15 cellular contexts compared by ENCODE assay signal in the genomic region with DNA sequence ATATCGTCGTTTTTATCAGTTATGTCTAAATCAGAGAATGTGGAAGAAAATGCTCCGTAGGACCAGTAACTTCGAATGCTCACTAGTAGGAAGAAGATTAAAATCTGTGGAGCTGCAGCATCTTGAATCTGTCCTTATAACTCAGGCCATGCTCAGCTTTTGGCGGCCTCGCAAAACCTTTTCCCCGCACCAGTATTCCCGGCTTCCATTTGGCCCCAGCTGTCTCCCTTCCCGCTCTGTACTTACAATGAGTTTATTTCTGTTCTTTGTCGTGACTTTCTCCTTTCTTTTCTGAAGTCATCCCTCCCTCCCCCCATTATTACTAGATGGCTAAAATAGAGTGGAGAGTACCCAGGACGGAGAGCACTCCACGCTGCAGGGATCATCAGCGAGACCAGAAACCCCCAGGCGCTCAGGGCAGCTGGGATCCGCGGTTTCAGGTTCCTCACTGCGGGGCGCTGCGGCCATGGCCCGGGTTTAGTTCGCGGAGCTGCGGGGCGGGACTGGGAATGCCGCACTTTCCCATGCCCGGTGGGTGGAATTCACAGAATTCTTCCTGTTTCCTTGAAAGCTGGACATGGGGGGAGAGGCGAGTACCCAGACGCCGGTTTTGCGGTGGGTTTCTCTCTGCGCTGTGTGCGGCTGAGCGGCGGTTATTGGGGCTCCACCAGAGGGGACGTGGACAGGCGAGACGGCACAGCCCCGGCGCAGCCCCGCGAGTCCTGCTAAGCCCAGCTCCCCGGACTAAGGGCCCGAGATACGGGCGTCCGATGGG.
A peak's percentile ranks its signal among the peaks of the same experiment; 100 is the strongest.
DNase-seq lines count a peak whose midpoint lies in the region; ATAC-seq, FAIRE-seq and TF ChIP-seq lines count a peak whose summit lies in the region.
"Had no signal": no experiment of that assay in that cellular context is flagged by ENCODE, and none has a peak within 500 bp of the region (broad histone marks: within the 10 kb centered on the region; RNA-seq: fewer than 3 reads in every experiment).

No MANE protein-coding gene starts in this region.

- TF ChIP-seq CTCF in H9 (conservative IDR thresholded peaks at IDR 0.05) (no peak), endodermal cell (conservative IDR thresholded peaks at IDR 0.05) (no peak), kidney (IDR thresholded peaks at IDR 0.05; ENCODE audit: borderline replicate concordance, extremely low read depth, insufficient read depth) (no peak), prostate gland (IDR thresholded peaks at IDR 0.05) (no peak), Caco-2 (IDR thresholded peaks at IDR 0.05; ENCODE audit: insufficient read depth in 1 of 2, low read depth in 1 of 2, low read length in 1 of 2, severe bottlenecking in 1 of 2, unreplicated experiment in 1 of 2) (no peak)

- H4K20me1 ChIP-seq in H9 (ENCODE audit: control insufficient read depth, insufficient read depth, insufficient read length): no peaks in the 10 kb centered on the region

- no peak overlapping the region for H2BK120ac ChIP-seq in H9 (ENCODE audit: low read depth, low read length, poor library complexity, severe bottlenecking)

- H3K79me1 ChIP-seq in H9 (ENCODE audit: insufficient read depth, low read depth, low read length, poor library complexity, severe bottlenecking): no peaks in the 10 kb centered on the region

- H3K4me3 Mint-ChIP-seq in H9: peak overlapping the region; percentile 78 to 83
- H3K4me3 Mint-ChIP-seq in endodermal cell: peak overlapping the region; percentile 71
- no peak overlapping the region for H3K4me3 Mint-ChIP-seq in Caco-2 (ENCODE audit: unreplicated experiment)
- H3K4me3 Mint-ChIP-seq: activated B cell treated with CpG ODN at 0.5 μM for 24 hours, naive B cell had no signal

- no peak overlapping the region for H3T11ph ChIP-seq in H9 (ENCODE audit: low read length)

- no peak overlapping the region for H4K5ac ChIP-seq in H9 (ENCODE audit: insufficient read length, low read depth, low read length)

- no peak overlapping the region for H4K8ac ChIP-seq in H9 (replicated peaks; ENCODE audit: insufficient read length, low read depth, low read length)

- H3K27me3 Mint-ChIP-seq in H9 (ENCODE audit: low read depth) (peaks cover 18% of the 10 kb centered on the region), endodermal cell (ENCODE audit: insufficient read depth) (peaks cover 6% of the 10 kb centered on the region), Caco-2 (ENCODE audit: insufficient read depth, unreplicated experiment) (no peaks in the 10 kb centered on the region)
- H3K27me3 Mint-ChIP-seq: activated B cell treated with CpG ODN at 0.5 μM for 24 hours, naive B cell had no signal

- ATAC-seq in GM21529 (IDR thresholded peaks at IDR 0.05; ENCODE audit: unreplicated experiment) (no peak), GM21447 (IDR thresholded peaks at IDR 0.05; ENCODE audit: unreplicated experiment) (no peak)

- H3K36me3 Mint-ChIP-seq in H9 (ENCODE audit: insufficient read depth in 1 of 3, low read depth in 3 of 3): peaks cover 9 to 30% (median 16%) of the 10 kb centered on the region in 3 experiments
- peaks cover 2% of the 10 kb centered on the region for H3K36me3 Mint-ChIP-seq in endodermal cell (ENCODE audit: low read depth)
- H3K36me3 Mint-ChIP-seq in Caco-2 (ENCODE audit: insufficient read depth, unreplicated experiment): no peaks in the 10 kb centered on the region

- BruUV-seq in Caco-2 (replicated peaks; lab: Mats Ljungman, UMichigan): no TSS peak

- peaks cover 5 to 6% of the 10 kb centered on the region in 2 experiments for H3K4me1 Mint-ChIP-seq in H9
- H3K4me1 Mint-ChIP-seq in endodermal cell: peaks cover 9% of the 10 kb centered on the region
- no peaks in the 10 kb centered on the region for H3K4me1 Mint-ChIP-seq in Caco-2 (ENCODE audit: low read depth, unreplicated experiment)
- H3K4me1 Mint-ChIP-seq: activated B cell treated with CpG ODN at 0.5 μM for 24 hours, naive B cell had no signal

- CTCF ChIA-PET in Caco-2 (lab: Charles Lee): no interaction called here

- POLR2A ChIA-PET in Caco-2 (lab: Charles Lee): no interaction called here

- peak overlapping the region; percentile 93 for H2BK20ac ChIP-seq in H9 (ENCODE audit: low read depth, low read length, poor library complexity, severe bottlenecking)

- peak overlapping the region; percentile 49 for H3K4me2 ChIP-seq in H9 (ENCODE audit: insufficient read depth, insufficient read length, low read length)

- DNase-seq in H9: peak; percentile 65
- peak; percentile 89 for DNase-seq in endodermal cell
- peak; percentile 68 for DNase-seq in kidney
- DNase-seq in prostate gland (ENCODE audit: low spot score): no peak
- DNase-seq in H54 (ENCODE audit: insufficient read length, low spot score): no peak
- no peak for DNase-seq in Caco-2
- DNase-seq: activated B cell treated with CpG ODN at 0.5 μM for 24 hours; BE2C; foreskin melanocyte; naive B cell; NCI-H1092 treated with DMSO at 0.1 percent for 48 hours; SJCRH30; stimulated activated CD4-positive, alpha-beta T cell treated with anti-CD3 and anti-CD28 coated beads, Interleukin-4, amount 100 ng/mL, for 1 hour had no signal

- intact Hi-C loops in kidney (cut with DNase I): no loop called here
- intact Hi-C loops in prostate gland (cut with DNase I): no loop called here
- intact Hi-C loops in Caco-2 (cut with micrococcal nuclease; ENCODE audit: unreplicated experiment): no loop called here

- H4K91ac ChIP-seq in H9 (ENCODE audit: insufficient read length, low read depth, low read length): no peak overlapping the region

- peaks cover 29 to 36% of the 10 kb centered on the region in 2 experiments for H3K9me3 Mint-ChIP-seq in H9
- peaks cover 32% of the 10 kb centered on the region for H3K9me3 Mint-ChIP-seq in endodermal cell
- peaks cover 30% of the 10 kb centered on the region for H3K9me3 Mint-ChIP-seq in Caco-2 (ENCODE audit: unreplicated experiment)

- peak overlapping the region; percentile 58 for H3K14ac ChIP-seq in H9 (ENCODE audit: insufficient read depth, low read length)

- H2BK15ac ChIP-seq in H9 (ENCODE audit: low read depth, low read length): no peak overlapping the region

- FAIRE-seq in kidney (lab: Jason Lieb, UNC) (no peak), H54 (lab: Jason Lieb, UNC) (no peak)

- H3K23ac ChIP-seq in H9 (ENCODE audit: insufficient read length, low read depth, low read length): no peak overlapping the region

- H3K27me3 ChIP-seq in H9 (ENCODE audit: insufficient read depth, low read length): no peaks in the 10 kb centered on the region; the same call in 1 of the 2 replicates
- no peaks in the 10 kb centered on the region for H3K27me3 ChIP-seq in endodermal cell (ENCODE audit: control insufficient read depth, insufficient read depth, low read length, poor library complexity, severe bottlenecking)
- H3K27me3 ChIP-seq in prostate gland (replicated peaks; ENCODE audit: insufficient read depth): no peaks in the 10 kb centered on the region
- H3K27me3 ChIP-seq in Caco-2 (replicated peaks; ENCODE audit: control insufficient read depth, insufficient read depth, low read length): no peaks in the 10 kb centered on the region
- H3K27me3 ChIP-seq: BE2C, SJCRH30 had no signal

- H3K27ac ChIP-seq in H9 (ENCODE audit: insufficient read length, low read depth, low read length): no peak overlapping the region
- H3K27ac ChIP-seq in endodermal cell (ENCODE audit: low read depth, low read length): no peak overlapping the region
- no peak overlapping the region for H3K27ac ChIP-seq in kidney (ENCODE audit: low read depth in 2 of 2, low read length in 2 of 2)
- peak overlapping the region in 1 of 2 donors; percentile 37 for H3K27ac ChIP-seq in prostate gland
- H3K27ac ChIP-seq: SJCRH30 had no signal

- no peak overlapping the region for H2BK5ac ChIP-seq in H9 (ENCODE audit: insufficient read length, low read length)

- peak overlapping the region; percentile 11 for H3K18ac ChIP-seq in H9 (ENCODE audit: insufficient read length, low read depth, low read length)

- no peak overlapping the region for H2AK5ac ChIP-seq in H9 (ENCODE audit: insufficient read length, low read length)

- H3K9ac ChIP-seq in H9 (ENCODE audit: extremely low read depth, insufficient read length, low read length) (peak overlapping the region; percentile 56), endodermal cell (ENCODE audit: extremely low read depth, low read length, poor library complexity, severe bottlenecking) (peak overlapping the region; percentile 32), kidney (ENCODE audit: low read length in 2 of 2) (no peak overlapping the region)

- H3K9me3 ChIP-seq in H9 (ENCODE audit: control insufficient read depth, low read depth, low read length) (peaks cover 5% of the 10 kb centered on the region), endodermal cell (ENCODE audit: control insufficient read depth, low read length) (peaks cover 46% of the 10 kb centered on the region), kidney (ENCODE audit: control insufficient read depth in 1 of 2, low read length in 2 of 2) (peaks cover 4 to 15% of the 10 kb centered on the region in 2 donors), prostate gland (no peaks in the 10 kb centered on the region), Caco-2 (peaks cover 9% of the 10 kb centered on the region)
- H3K9me3 ChIP-seq: BE2C, SJCRH30 had no signal

- no peak overlapping the region for H3K56ac ChIP-seq in H9 (ENCODE audit: insufficient read length, low read depth, low read length)

- no CpG with 5 or more reads among the region's 46 CpGs for WGBS in H9 (ENCODE audit: extremely low coverage, insufficient read length, low lambda C conversion rate)
- WGBS in endodermal cell (ENCODE audit: insufficient coverage in 1 of 2, insufficient read length in 1 of 2), 2 experiments: 58 to 59% methylated on average over 10 to 46 of the region's 46 CpGs
- 8% methylated on average over 38 of the region's 46 CpGs for WGBS in prostate gland

- H3K23me2 ChIP-seq in H9 (ENCODE audit: insufficient read length, low read depth, low read length, poor library complexity, severe bottlenecking): peaks cover 7% of the 10 kb centered on the region

- no peaks in the 10 kb centered on the region for H3K79me2 ChIP-seq in H9 (ENCODE audit: insufficient read depth, low read length)

- no peak overlapping the region for H2BK12ac ChIP-seq in H9 (ENCODE audit: insufficient read length, low read depth, low read length)

- peak overlapping the region; percentile 100 for H2AFZ ChIP-seq in H9 (ENCODE audit: low read length)

- H3K4ac ChIP-seq in H9 (ENCODE audit: low read depth, low read length): no peak overlapping the region; the same call in 1 of the 2 replicates

- no peaks in the 10 kb centered on the region for H3K4me1 ChIP-seq in H9 (ENCODE audit: insufficient read depth, low read length)
- no peaks in the 10 kb centered on the region for H3K4me1 ChIP-seq in endodermal cell (ENCODE audit: control insufficient read depth, insufficient read depth, low read length)
- no peaks in the 10 kb centered on the region for H3K4me1 ChIP-seq in kidney (ENCODE audit: control insufficient read depth in 1 of 2, insufficient read depth in 1 of 2, low read depth in 1 of 2, low read length in 2 of 2)
- H3K4me1 ChIP-seq in prostate gland (replicated peaks): no peaks in the 10 kb centered on the region
- no peaks in the 10 kb centered on the region for H3K4me1 ChIP-seq in Caco-2
- H3K4me1 ChIP-seq: BE2C, SJCRH30 had no signal

- peak overlapping the region in 1 of 3 experiments; percentile 83; a peak in 1 of 7 replicates for H3K27ac Mint-ChIP-seq in H9
- peak overlapping the region; percentile 84 for H3K27ac Mint-ChIP-seq in endodermal cell
- no peak overlapping the region for H3K27ac Mint-ChIP-seq in Caco-2 (ENCODE audit: unreplicated experiment)
- H3K27ac Mint-ChIP-seq: activated B cell treated with CpG ODN at 0.5 μM for 24 hours, naive B cell had no signal

- H3K36me3 ChIP-seq in endodermal cell (ENCODE audit: control insufficient read depth, insufficient read depth, low read length): no peaks in the 10 kb centered on the region
- no peaks in the 10 kb centered on the region for H3K36me3 ChIP-seq in kidney (ENCODE audit: control insufficient read depth in 1 of 2, insufficient read depth in 2 of 2, low read length in 2 of 2)
- H3K36me3 ChIP-seq in prostate gland: no peaks in the 10 kb centered on the region
- H3K36me3 ChIP-seq in Caco-2 (ENCODE audit: control insufficient read depth, insufficient read depth, low read length): no peaks in the 10 kb centered on the region
- H3K36me3 ChIP-seq: BE2C, SJCRH30 had no signal

- H3K4me3 ChIP-seq in endodermal cell (ENCODE audit: low read length) (peak overlapping the region; percentile 65), kidney (ENCODE audit: low read length in 2 of 2) (peak overlapping the region; percentile 36 to 58), prostate gland (peak overlapping the region; percentile 7 to 14), Caco-2 (ENCODE audit: low read depth, low read length) (no peak overlapping the region)
- H3K4me3 ChIP-seq: SJCRH30 had no signal

- no peak for TF ChIP-seq POLR2A in prostate gland (IDR thresholded peaks at IDR 0.05)
- no peak for TF ChIP-seq POLR2A in H54 (IDR thresholded peaks at IDR 0.05; ENCODE audit: low read depth, low read length)

Comparison
In these comparisons a context has a peak if more than half of its experiments do, and no peak if none do; other contexts are left out.
1. DNase-seq: peak in H9 (single experiment), endodermal cell (single experiment) and kidney (single experiment); none in prostate gland (single experiment), H54 (single experiment) and Caco-2 (0 of 2).
2. H3K9ac ChIP-seq: peak in H9 (single experiment) and endodermal cell (single experiment); none in kidney (0 of 2).